ENCODE assay signal across 31 cellular contexts in genomic region chr18:51430538-51430937, GRCh38.
DNase-seq lines count a peak whose midpoint lies in the region; ATAC-seq and TF ChIP-seq lines count a peak whose summit lies in the region.
"Had no signal": no experiment of that assay in that cellular context is flagged by ENCODE, and none has a peak within 500 bp of the region (broad histone marks: within the 10 kb centered on the region; RNA-seq: fewer than 3 reads in every experiment).

No MANE protein-coding gene starts in this region.

- intact Hi-C loops in activated CD8-positive, alpha-beta T cell treated with anti-CD3 and anti-CD28 coated beads for 36 hours (cut with micrococcal nuclease) = no loop called here

- H3K4me3 Mint-ChIP-seq in activated CD8-positive, alpha-beta T cell treated with anti-CD3 and anti-CD28 coated beads, Interleukin-2, amount 10 ng/mL, durations not matched to agents 7 days and 5 days = no peak overlapping the region
- H3K4me3 Mint-ChIP-seq in activated CD8-positive, alpha-beta T cell treated with anti-CD3 and anti-CD28 coated beads for 36 hours = no peak overlapping the region
- no peak overlapping the region for H3K4me3 Mint-ChIP-seq in stimulated activated naive B cell treated with anti-CD40 and anti-IgM and Interleukin-4, amounts not matched to agents 10 μg/mL and 1 μg/mL and 100 μg/mL, for 72 hours
- H3K4me3 Mint-ChIP-seq in activated T-cell treated with anti-CD3 and anti-CD28 coated beads, Interleukin-2, amount 50 U/mL, for 24 hours = no peak overlapping the region
- H3K4me3 Mint-ChIP-seq in glutamatergic neuron (ENCODE audit: unreplicated experiment) = no peak overlapping the region
- H3K4me3 Mint-ChIP-seq: activated naive CD4-positive, alpha-beta T cell treated with anti-CD3 and anti-CD28 coated beads, Interleukin-2, amount 10 ng/mL, durations not matched to agents 7 days and 5 days; CD4-positive, alpha-beta T cell; HFFc6; memory B cell; neural crest cell had no signal

- no peaks in the 10 kb centered on the region for H3K9me3 Mint-ChIP-seq in activated CD8-positive, alpha-beta T cell treated with anti-CD3 and anti-CD28 coated beads, Interleukin-2, amount 10 ng/mL, durations not matched to agents 7 days and 5 days (ENCODE audit: insufficient read depth)
- H3K9me3 Mint-ChIP-seq in activated CD8-positive, alpha-beta T cell treated with anti-CD3 and anti-CD28 coated beads for 36 hours = no peaks in the 10 kb centered on the region
- H3K9me3 Mint-ChIP-seq in stimulated activated naive B cell treated with anti-CD40 and anti-IgM and Interleukin-4, amounts not matched to agents 10 μg/mL and 1 μg/mL and 100 μg/mL, for 72 hours = peaks cover 0 to 4% of the 10 kb centered on the region in 2 donors
- H3K9me3 Mint-ChIP-seq in activated T-cell treated with anti-CD3 and anti-CD28 coated beads, Interleukin-2, amount 50 U/mL, for 24 hours = no peaks in the 10 kb centered on the region
- no peaks in the 10 kb centered on the region for H3K9me3 Mint-ChIP-seq in glutamatergic neuron (ENCODE audit: unreplicated experiment)
- H3K9me3 Mint-ChIP-seq: activated naive CD4-positive, alpha-beta T cell treated with anti-CD3 and anti-CD28 coated beads, Interleukin-2, amount 10 ng/mL, durations not matched to agents 7 days and 5 days; memory B cell had no signal

- H3K27me3 Mint-ChIP-seq in activated CD8-positive, alpha-beta T cell treated with anti-CD3 and anti-CD28 coated beads, Interleukin-2, amount 10 ng/mL, durations not matched to agents 7 days and 5 days (ENCODE audit: low read depth) = peaks cover 20% of the 10 kb centered on the region
- peaks cover 14% of the 10 kb centered on the region for H3K27me3 Mint-ChIP-seq in activated CD8-positive, alpha-beta T cell treated with anti-CD3 and anti-CD28 coated beads for 36 hours
- peaks cover 13 to 21% of the 10 kb centered on the region in 2 donors for H3K27me3 Mint-ChIP-seq in stimulated activated naive B cell treated with anti-CD40 and anti-IgM and Interleukin-4, amounts not matched to agents 10 μg/mL and 1 μg/mL and 100 μg/mL, for 72 hours
- peaks cover 30% of the 10 kb centered on the region for H3K27me3 Mint-ChIP-seq in activated T-cell treated with anti-CD3 and anti-CD28 coated beads, Interleukin-2, amount 50 U/mL, for 24 hours
- H3K27me3 Mint-ChIP-seq in glutamatergic neuron (ENCODE audit: unreplicated experiment) = peaks cover 4% of the 10 kb centered on the region
- H3K27me3 Mint-ChIP-seq: activated naive CD4-positive, alpha-beta T cell treated with anti-CD3 and anti-CD28 coated beads, Interleukin-2, amount 10 ng/mL, durations not matched to agents 7 days and 5 days had no signal

- no peak for DNase-seq in activated CD8-positive, alpha-beta T cell treated with anti-CD3 and anti-CD28 coated beads, Interleukin-2, amount 10 ng/mL, durations not matched to agents 7 days and 5 days
- no peak for DNase-seq in activated CD8-positive, alpha-beta T cell treated with anti-CD3 and anti-CD28 coated beads for 36 hours
- DNase-seq in OCI-M1 (lab: John Stamatoyannopoulos, UW) (peak; percentile 36), epithelial cell of prostate (ENCODE audit: low read depth, low spot score) (no peak), glutamatergic neuron (no peak)
- no peak for DNase-seq in stimulated activated naive B cell treated with anti-CD40 and anti-IgM and Interleukin-4, amounts not matched to agents 10 μg/mL and 1 μg/mL and 100 μg/mL, for 72 hours
- no peak for DNase-seq in activated T-cell treated with anti-CD3 and anti-CD28 coated beads, Interleukin-2, amount 50 U/mL, for 24 hours
- DNase-seq in stimulated activated naive CD4-positive, alpha-beta T cell treated with Interleukin-2 at 50 U/mL for 16 hours (lab: John Stamatoyannopoulos, UW) = no peak
- DNase-seq: activated CD4-positive, alpha-beta T cell treated with anti-CD3 and anti-CD28 coated beads, Interleukin-2, amount 50 U/mL, for 48 hours; activated CD4-positive, CD25-positive, alpha-beta regulatory T cell treated with anti-CD3 and anti-CD28 coated beads, Interleukin-2, amount 50 U/mL, for 72 hours; activated CD8-positive, alpha-beta memory T cell treated with anti-CD3 and anti-CD28 coated beads, Interleukin-2, amount 50 U/mL, for 48 hours; activated naive CD4-positive, alpha-beta T cell treated with anti-CD3 and anti-CD28 coated beads, Interleukin-2, amount 10 ng/mL, durations not matched to agents 7 days and 5 days; amygdala; brain microvascular endothelial cell; CD4-positive, alpha-beta T cell; EL; gastrocnemius medialis; GOT3; HFFc6; MG63; NCI-H1436 treated with DMSO at 0.1 percent for 48 hours; NCI-H2107; NCI-H345; NCI-H69; pancreas; retina; stimulated activated naive CD8-positive, alpha-beta T cell treated with anti-CD3 and anti-CD28 coated beads, Interleukin-15, Interleukin-2, amounts not matched to agents 100 U/mL and 50 U/mL, for 24 hours had no signal

- POLR2A ChIA-PET in activated CD8-positive, alpha-beta T cell treated with anti-CD3 and anti-CD28 coated beads, Interleukin-2, amount 10 ng/mL, durations not matched to agents 7 days and 5 days (lab: Charles Lee) = no interaction called here
- POLR2A ChIA-PET in activated CD8-positive, alpha-beta T cell treated with anti-CD3 and anti-CD28 coated beads for 36 hours (lab: Charles Lee) = no interaction called here

- ATAC-seq in activated CD8-positive, alpha-beta T cell treated with anti-CD3 and anti-CD28 coated beads, Interleukin-2, amount 10 ng/mL, durations not matched to agents 7 days and 5 days = peak; percentile 36
- ATAC-seq in activated CD8-positive, alpha-beta T cell treated with anti-CD3 and anti-CD28 coated beads for 36 hours = no peak
- peak; percentile 44 to 53 for ATAC-seq in stimulated activated naive B cell treated with anti-CD40 and anti-IgM and Interleukin-4, amounts not matched to agents 10 μg/mL and 1 μg/mL and 100 μg/mL, for 72 hours (replicated peaks)
- ATAC-seq: gastrocnemius medialis; stimulated activated naive CD8-positive, alpha-beta T cell treated with anti-CD3 and anti-CD28 coated beads, Interleukin-15, Interleukin-2, amounts not matched to agents 100 U/mL and 50 U/mL, for 24 hours had no signal

- H3K36me3 Mint-ChIP-seq in activated CD8-positive, alpha-beta T cell treated with anti-CD3 and anti-CD28 coated beads, Interleukin-2, amount 10 ng/mL, durations not matched to agents 7 days and 5 days (ENCODE audit: low read depth) = no peaks in the 10 kb centered on the region
- H3K36me3 Mint-ChIP-seq in activated CD8-positive, alpha-beta T cell treated with anti-CD3 and anti-CD28 coated beads for 36 hours (ENCODE audit: low read depth) = no peaks in the 10 kb centered on the region
- peaks cover 0 to 2% of the 10 kb centered on the region in 2 donors for H3K36me3 Mint-ChIP-seq in stimulated activated naive B cell treated with anti-CD40 and anti-IgM and Interleukin-4, amounts not matched to agents 10 μg/mL and 1 μg/mL and 100 μg/mL, for 72 hours
- no peaks in the 10 kb centered on the region for H3K36me3 Mint-ChIP-seq in activated T-cell treated with anti-CD3 and anti-CD28 coated beads, Interleukin-2, amount 50 U/mL, for 24 hours (ENCODE audit: low read depth)
- no peaks in the 10 kb centered on the region for H3K36me3 Mint-ChIP-seq in glutamatergic neuron (ENCODE audit: unreplicated experiment)
- H3K36me3 Mint-ChIP-seq: activated naive CD4-positive, alpha-beta T cell treated with anti-CD3 and anti-CD28 coated beads, Interleukin-2, amount 10 ng/mL, durations not matched to agents 7 days and 5 days; memory B cell had no signal

- TF ChIP-seq CTCF in activated CD8-positive, alpha-beta T cell treated with anti-CD3 and anti-CD28 coated beads for 36 hours (IDR thresholded peaks at IDR 0.05) = no peak
- no peak for TF ChIP-seq CTCF in glutamatergic neuron (IDR thresholded peaks at IDR 0.05; ENCODE audit: partially characterized antibody, unreplicated experiment)

- CTCF ChIA-PET in activated CD8-positive, alpha-beta T cell treated with anti-CD3 and anti-CD28 coated beads, Interleukin-2, amount 10 ng/mL, durations not matched to agents 7 days and 5 days (lab: Charles Lee) = no interaction called here
- CTCF ChIA-PET in activated CD8-positive, alpha-beta T cell treated with anti-CD3 and anti-CD28 coated beads for 36 hours (lab: Charles Lee) = no interaction called here

- H3K27ac ChIP-seq in epithelial cell of prostate = peak overlapping the region; percentile 14
- H3K27ac ChIP-seq: brain microvascular endothelial cell, gastrocnemius medialis, pancreas, SJSA1, skin epidermis had no signal

- H3K4me1 Mint-ChIP-seq in activated CD8-positive, alpha-beta T cell treated with anti-CD3 and anti-CD28 coated beads, Interleukin-2, amount 10 ng/mL, durations not matched to agents 7 days and 5 days (ENCODE audit: low read depth) = peaks cover 15% of the 10 kb centered on the region
- no peaks in the 10 kb centered on the region for H3K4me1 Mint-ChIP-seq in activated CD8-positive, alpha-beta T cell treated with anti-CD3 and anti-CD28 coated beads for 36 hours (ENCODE audit: low read depth)
- H3K4me1 Mint-ChIP-seq in stimulated activated naive B cell treated with anti-CD40 and anti-IgM and Interleukin-4, amounts not matched to agents 10 μg/mL and 1 μg/mL and 100 μg/mL, for 72 hours = peaks cover 12 to 13% of the 10 kb centered on the region in 2 donors
- peaks cover 12% of the 10 kb centered on the region for H3K4me1 Mint-ChIP-seq in activated T-cell treated with anti-CD3 and anti-CD28 coated beads, Interleukin-2, amount 50 U/mL, for 24 hours (ENCODE audit: low read depth)
- H3K4me1 Mint-ChIP-seq in glutamatergic neuron (ENCODE audit: low read depth, unreplicated experiment) = no peaks in the 10 kb centered on the region
- H3K4me1 Mint-ChIP-seq: neural crest cell had no signal

- peak overlapping the region; percentile 47 for H3K27ac Mint-ChIP-seq in activated CD8-positive, alpha-beta T cell treated with anti-CD3 and anti-CD28 coated beads, Interleukin-2, amount 10 ng/mL, durations not matched to agents 7 days and 5 days
- H3K27ac Mint-ChIP-seq in activated CD8-positive, alpha-beta T cell treated with anti-CD3 and anti-CD28 coated beads for 36 hours = no peak overlapping the region
- H3K27ac Mint-ChIP-seq in stimulated activated naive B cell treated with anti-CD40 and anti-IgM and Interleukin-4, amounts not matched to agents 10 μg/mL and 1 μg/mL and 100 μg/mL, for 72 hours = no peak overlapping the region
- H3K27ac Mint-ChIP-seq in activated T-cell treated with anti-CD3 and anti-CD28 coated beads, Interleukin-2, amount 50 U/mL, for 24 hours = no peak overlapping the region
- no peak overlapping the region for H3K27ac Mint-ChIP-seq in glutamatergic neuron (ENCODE audit: unreplicated experiment)
- H3K27ac Mint-ChIP-seq: activated naive CD4-positive, alpha-beta T cell treated with anti-CD3 and anti-CD28 coated beads, Interleukin-2, amount 10 ng/mL, durations not matched to agents 7 days and 5 days; CD4-positive, alpha-beta T cell; HFFc6; memory B cell had no signal
